Comparison of ENCODE assay signal across 10 cellular contexts in the genomic region with DNA sequence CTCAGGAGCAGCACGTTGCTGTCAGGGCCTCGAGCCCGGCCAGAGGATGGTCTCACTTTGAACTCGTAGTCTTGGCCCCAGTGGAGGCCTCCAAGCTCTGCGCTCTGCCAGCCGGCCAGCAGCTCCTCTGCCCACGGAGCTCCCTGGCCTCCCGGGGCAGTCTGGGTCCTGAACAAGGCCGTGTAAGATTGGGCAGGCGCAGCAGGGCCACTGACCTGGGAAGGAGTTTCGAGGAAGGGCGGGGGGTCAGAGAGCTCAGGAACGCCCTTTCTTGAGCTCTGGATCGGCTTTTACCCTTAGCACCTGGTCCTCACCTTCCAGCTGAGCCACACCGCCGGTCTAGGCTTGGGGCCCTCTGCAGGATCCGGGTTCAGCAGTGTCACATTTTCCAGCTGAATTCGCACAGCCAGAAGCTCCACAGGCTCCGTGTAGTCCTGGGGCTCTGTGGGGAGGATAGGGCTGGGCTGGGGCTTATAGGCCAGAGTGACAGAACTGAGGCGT. TPM values are rescaled to one million over a fixed set of nuclear protein-coding genes. Genes with fewer than 3 reads are reported as not detected.
DNase-seq lines count a peak whose midpoint lies in the region; ATAC-seq and TF ChIP-seq lines count a peak whose summit lies in the region.
"Had no signal": no experiment of that assay in that cellular context is flagged by ENCODE, and none has a peak within 500 bp of the region (broad histone marks: within the 10 kb centered on the region; RNA-seq: fewer than 3 reads in every experiment).

No MANE protein-coding gene starts in this region.

- H3K4me1 ChIP-seq in SK-N-SH (ENCODE audit: control insufficient read depth in 1 of 2, insufficient read depth in 2 of 2, low read depth in 1 of 2, low read length in 1 of 2) (peaks cover 4 to 34% of the 10 kb centered on the region in 2 experiments; a peak in 3 of 4 replicates), subcutaneous abdominal adipose tissue (ENCODE audit: control insufficient read depth in 5 of 5, insufficient read depth in 5 of 5, low read length in 5 of 5) (peaks cover 48 to 100% (median 91%) of the 10 kb centered on the region in 5 donors)

- H3K79me2 ChIP-seq in SK-N-SH (ENCODE audit: insufficient read depth) = no peaks in the 10 kb centered on the region

- POLR2A ChIA-PET in SK-N-SH (lab: Yijun Ruan, JAX) = interaction anchor here (1.0 kb wide), 1 partner anchor 19 kb away, joined by 3 read pairs; no protein-coding TSS in a partner anchor

- 100% methylated on average over 7 of the region's 20 CpGs for WGBS in SK-N-SH (ENCODE audit: low lambda C conversion rate)

- no peaks in the 10 kb centered on the region for H3K9me2 ChIP-seq in SK-N-SH

- no peak overlapping the region for H3K4me2 ChIP-seq in SK-N-SH

- H3F3A ChIP-seq in SK-N-SH (replicated peaks; ENCODE audit: insufficient read depth) = peaks cover 30% of the 10 kb centered on the region

- H3K9me3 ChIP-seq in SK-N-SH = no peaks in the 10 kb centered on the region
- no peaks in the 10 kb centered on the region for H3K9me3 ChIP-seq in subcutaneous abdominal adipose tissue (ENCODE audit: control insufficient read depth in 5 of 5, low read length in 5 of 5)
- H3K9me3 ChIP-seq: SJCRH30 had no signal

- H3K27ac ChIP-seq in SK-N-SH (ENCODE audit: low read depth in 2 of 2, low read length in 1 of 2) (no peak overlapping the region), subcutaneous abdominal adipose tissue (ENCODE audit: low read depth, low read length) (peak overlapping the region; percentile 91)
- H3K27ac ChIP-seq: 22Rv1, SJCRH30 had no signal

- TF ChIP-seq RAD21 in SK-N-SH (IDR thresholded peaks at IDR 0.05; ENCODE audit: low read length) = no peak

- DNase-seq in SK-N-SH = peak; percentile 6
- DNase-seq: activated naive CD4-positive, alpha-beta T cell; SJCRH30; stimulated activated CD4-positive, alpha-beta T cell treated with anti-CD3 and anti-CD28 coated beads, Interleukin-12 subunit alpha, Interleukin-12 subunit beta, amount 100 ng/mL, for 4 hours; trophoblast cell had no signal

- no peak for TF ChIP-seq CTCF in SK-N-SH (IDR thresholded peaks at IDR 0.05)

- no peak overlapping the region for H3K4me3 ChIP-seq in SK-N-SH (ENCODE audit: low read depth in 2 of 2, low read length in 1 of 2)
- peak overlapping the region in 4 of 5 donors; percentile 51 to 85 (median 76) for H3K4me3 ChIP-seq in subcutaneous abdominal adipose tissue (ENCODE audit: low read depth in 1 of 5, low read length in 5 of 5)
- H3K4me3 ChIP-seq: SJCRH30 had no signal

- no peak overlapping the region for H2AFZ ChIP-seq in SK-N-SH (ENCODE audit: low read depth)

- ATAC-seq in SK-N-SH treated with all-trans-retinoic acid at 6 μM for 48 hours = no peak
- ATAC-seq in HG03439 (IDR thresholded peaks at IDR 0.05; ENCODE audit: unreplicated experiment) = no peak
- ATAC-seq: CD8-positive, alpha-beta T cell had no signal

- no peaks in the 10 kb centered on the region for H4K20me1 ChIP-seq in SK-N-SH (ENCODE audit: insufficient read depth)

- H3K9ac ChIP-seq in SK-N-SH (no peak overlapping the region), subcutaneous abdominal adipose tissue (ENCODE audit: low read length in 5 of 5) (peak overlapping the region in 4 of 5 donors; percentile 23 to 95 (median 58))

- H3K36me3 ChIP-seq in SK-N-SH (replicated peaks in 1 of 2; ENCODE audit: control insufficient read depth in 1 of 2, insufficient read depth in 2 of 2, low read length in 1 of 2) (no peaks in the 10 kb centered on the region), subcutaneous abdominal adipose tissue (ENCODE audit: control insufficient read depth in 5 of 5, insufficient read depth in 5 of 5, low read length in 5 of 5) (peaks cover 0 to 42% (median 19%) of the 10 kb centered on the region in 5 donors)
- H3K36me3 ChIP-seq: SJCRH30 had no signal

- TF ChIP-seq EP300 in SK-N-SH (IDR thresholded peaks at IDR 0.05; ENCODE audit: borderline replicate concordance in 1 of 2, low read depth in 1 of 2, low read length in 1 of 2) = no peak

- CTCF ChIA-PET in SK-N-SH (lab: Yijun Ruan, JAX) = interaction anchor here (2.5 kb wide), 1 partner anchor 29 kb away, joined by 8 read pairs; a partner anchor contains a TSS

- H3K27me3 ChIP-seq in SK-N-SH (ENCODE audit: insufficient read depth) (no peaks in the 10 kb centered on the region), subcutaneous abdominal adipose tissue (ENCODE audit: control insufficient read depth in 5 of 5, insufficient read depth in 4 of 5, low read length in 5 of 5) (no peaks in the 10 kb centered on the region)
- H3K27me3 ChIP-seq: SJCRH30 had no signal

TF ChIP-seq in SK-N-SH, 30 proteins besides CTCF, POLR2A, EP300 and RAD21:
- TF ChIP-seq TAF1 (IDR thresholded peaks at IDR 0.05; ENCODE audit: borderline replicate concordance, low read depth, low read length) = no peak
- no peak for TF ChIP-seq NFIC (IDR thresholded peaks at IDR 0.05; ENCODE audit: borderline replicate concordance)

TF ChIP-seq in SK-N-SH treated with all-trans-retinoic acid at 6 μM for 48 hours, 23 proteins besides CTCF, POLR2A, EP300 and RAD21 (continues in another document):
- TF ChIP-seq, protein P1, sequence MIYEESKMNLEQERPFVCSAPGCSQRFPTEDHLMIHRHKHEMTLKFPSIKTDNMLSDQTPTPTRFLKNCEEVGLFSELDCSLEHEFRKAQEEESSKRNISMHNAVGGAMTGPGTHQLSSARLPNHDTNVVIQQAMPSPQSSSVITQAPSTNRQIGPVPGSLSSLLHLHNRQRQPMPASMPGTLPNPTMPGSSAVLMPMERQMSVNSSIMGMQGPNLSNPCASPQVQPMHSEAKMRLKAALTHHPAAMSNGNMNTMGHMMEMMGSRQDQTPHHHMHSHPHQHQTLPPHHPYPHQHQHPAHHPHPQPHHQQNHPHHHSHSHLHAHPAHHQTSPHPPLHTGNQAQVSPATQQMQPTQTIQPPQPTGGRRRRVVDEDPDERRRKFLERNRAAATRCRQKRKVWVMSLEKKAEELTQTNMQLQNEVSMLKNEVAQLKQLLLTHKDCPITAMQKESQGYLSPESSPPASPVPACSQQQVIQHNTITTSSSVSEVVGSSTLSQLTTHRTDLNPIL (CRISPR knock-in tag; IDR thresholded peaks at IDR 0.05; ENCODE audit: low read depth) = no peak
- TF ChIP-seq SNAI2 (CRISPR knock-in tag; IDR thresholded peaks at IDR 0.05) (no peak), ZNF70 (CRISPR knock-in tag; IDR thresholded peaks at IDR 0.05) (no peak), PPARA (CRISPR knock-in tag; IDR thresholded peaks at IDR 0.05; ENCODE audit: borderline replicate concordance) (no peak), TOX (CRISPR knock-in tag; IDR thresholded peaks at IDR 0.05; ENCODE audit: borderline replicate concordance) (no peak), ARNTL (CRISPR knock-in tag; IDR thresholded peaks at IDR 0.05; ENCODE audit: borderline replicate concordance, low read depth) (no peak), ZFP30 (CRISPR knock-in tag; IDR thresholded peaks at IDR 0.05) (no peak), RARB (CRISPR knock-in tag; IDR thresholded peaks at IDR 0.05) (no peak), ZC3H10 (CRISPR knock-in tag; IDR thresholded peaks at IDR 0.05) (no peak), ZFP3 (CRISPR knock-in tag; IDR thresholded peaks at IDR 0.05) (no peak)
- TF ChIP-seq, protein P2, sequence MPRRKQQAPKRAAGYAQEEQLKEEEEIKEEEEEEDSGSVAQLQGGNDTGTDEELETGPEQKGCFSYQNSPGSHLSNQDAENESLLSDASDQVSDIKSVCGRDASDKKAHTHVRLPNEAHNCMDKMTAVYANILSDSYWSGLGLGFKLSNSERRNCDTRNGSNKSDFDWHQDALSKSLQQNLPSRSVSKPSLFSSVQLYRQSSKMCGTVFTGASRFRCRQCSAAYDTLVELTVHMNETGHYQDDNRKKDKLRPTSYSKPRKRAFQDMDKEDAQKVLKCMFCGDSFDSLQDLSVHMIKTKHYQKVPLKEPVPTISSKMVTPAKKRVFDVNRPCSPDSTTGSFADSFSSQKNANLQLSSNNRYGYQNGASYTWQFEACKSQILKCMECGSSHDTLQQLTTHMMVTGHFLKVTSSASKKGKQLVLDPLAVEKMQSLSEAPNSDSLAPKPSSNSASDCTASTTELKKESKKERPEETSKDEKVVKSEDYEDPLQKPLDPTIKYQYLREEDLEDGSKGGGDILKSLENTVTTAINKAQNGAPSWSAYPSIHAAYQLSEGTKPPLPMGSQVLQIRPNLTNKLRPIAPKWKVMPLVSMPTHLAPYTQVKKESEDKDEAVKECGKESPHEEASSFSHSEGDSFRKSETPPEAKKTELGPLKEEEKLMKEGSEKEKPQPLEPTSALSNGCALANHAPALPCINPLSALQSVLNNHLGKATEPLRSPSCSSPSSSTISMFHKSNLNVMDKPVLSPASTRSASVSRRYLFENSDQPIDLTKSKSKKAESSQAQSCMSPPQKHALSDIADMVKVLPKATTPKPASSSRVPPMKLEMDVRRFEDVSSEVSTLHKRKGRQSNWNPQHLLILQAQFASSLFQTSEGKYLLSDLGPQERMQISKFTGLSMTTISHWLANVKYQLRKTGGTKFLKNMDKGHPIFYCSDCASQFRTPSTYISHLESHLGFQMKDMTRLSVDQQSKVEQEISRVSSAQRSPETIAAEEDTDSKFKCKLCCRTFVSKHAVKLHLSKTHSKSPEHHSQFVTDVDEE (CRISPR knock-in tag; IDR thresholded peaks at IDR 0.05) = no peak

RNA-seq across cellular contexts. Expression of a gene that starts 2.1 kb away (rescaled TPM):
- polyA plus RNA-seq in SK-N-SH (2012; rRNA removed) = 0.31 and 0.95 TPM in 2 replicates
- 0.13 and 0.45 TPM in 2 replicates for polyA plus RNA-seq in SK-N-SH (2012; cell fraction: cytosol; rRNA removed)
- 1.9 and 2.2 TPM in 2 replicates for polyA plus RNA-seq in SK-N-SH (2012; cell fraction: nucleus; rRNA removed)

RNA-seq across cellular contexts. Expression of a gene that starts 23.5 kb away (rescaled TPM):
- polyA plus RNA-seq in SK-N-SH (2012; rRNA removed) = not detected in 2 replicates
- not detected in 2 replicates for polyA plus RNA-seq in SK-N-SH (2012; cell fraction: cytosol; rRNA removed)
- polyA plus RNA-seq in SK-N-SH (2012; cell fraction: nucleus; rRNA removed) = not detected in 2 replicates

RNA-seq across cellular contexts. Expression of a gene that starts 30.3 kb away (rescaled TPM):
- 59.8 and 61.2 TPM in 2 replicates for polyA plus RNA-seq in SK-N-SH (2012; rRNA removed)
- polyA plus RNA-seq in SK-N-SH (2012; cell fraction: cytosol; rRNA removed) = 14.5 and 21.9 TPM in 2 replicates
- polyA plus RNA-seq in SK-N-SH (2012; cell fraction: nucleus; rRNA removed) = 309 and 336 TPM in 2 replicates

RNA-seq across cellular contexts. Expression of a gene that starts 40.3 kb away (rescaled TPM):
- not detected in 2 replicates for polyA plus RNA-seq in SK-N-SH (2012; rRNA removed)
- polyA plus RNA-seq in SK-N-SH (2012; cell fraction: cytosol; rRNA removed) = not detected in 2 replicates
- 0.01 and 0.07 TPM in 2 replicates for polyA plus RNA-seq in SK-N-SH (2012; cell fraction: nucleus; rRNA removed)

RNA-seq across cellular contexts. Expression of a gene that starts 58.5 kb away (rescaled TPM):
- 0.69 and 0.91 TPM in 2 replicates for polyA plus RNA-seq in SK-N-SH (2012; rRNA removed)
- 0.88 and 1.0 TPM in 2 replicates for polyA plus RNA-seq in SK-N-SH (2012; cell fraction: cytosol; rRNA removed)
- polyA plus RNA-seq in SK-N-SH (2012; cell fraction: nucleus; rRNA removed) = 0.76 and 1.2 TPM in 2 replicates

Comparison
In these comparisons a context has a peak if more than half of its experiments do, and no peak if none do; other contexts are left out.
1. H3K4me3 ChIP-seq: peak in subcutaneous abdominal adipose tissue (4 of 5); none in SK-N-SH (0 of 2).